ENCODE assay signal across 1 cellular context in the genomic region with DNA sequence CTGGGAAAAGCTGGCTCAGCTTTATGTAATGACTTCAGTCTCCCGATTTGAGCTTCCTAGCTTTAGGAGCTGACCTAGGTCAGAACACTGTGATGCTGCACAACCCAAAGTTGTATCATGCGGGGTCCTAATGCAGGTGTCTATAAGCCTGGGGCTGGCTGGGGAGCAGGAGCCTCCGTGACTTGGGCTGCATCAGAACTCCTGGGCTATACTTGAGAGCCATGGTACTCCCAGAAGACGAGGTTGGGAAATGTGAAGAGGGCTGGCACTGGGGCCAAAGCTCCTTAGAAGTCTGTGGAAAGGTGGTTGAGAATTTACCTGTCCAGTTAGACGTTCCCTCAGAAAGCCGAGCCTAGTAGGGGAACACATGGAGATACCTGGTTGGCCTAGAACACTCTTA.
TF ChIP-seq lines count a peak whose summit lies in the region.

No MANE protein-coding gene starts in this region.

TF ChIP-seq in HepG2, 621 proteins besides CTCF, POLR2A, EP300 and RAD21 (continued from another document):
- TF ChIP-seq, protein P1, sequence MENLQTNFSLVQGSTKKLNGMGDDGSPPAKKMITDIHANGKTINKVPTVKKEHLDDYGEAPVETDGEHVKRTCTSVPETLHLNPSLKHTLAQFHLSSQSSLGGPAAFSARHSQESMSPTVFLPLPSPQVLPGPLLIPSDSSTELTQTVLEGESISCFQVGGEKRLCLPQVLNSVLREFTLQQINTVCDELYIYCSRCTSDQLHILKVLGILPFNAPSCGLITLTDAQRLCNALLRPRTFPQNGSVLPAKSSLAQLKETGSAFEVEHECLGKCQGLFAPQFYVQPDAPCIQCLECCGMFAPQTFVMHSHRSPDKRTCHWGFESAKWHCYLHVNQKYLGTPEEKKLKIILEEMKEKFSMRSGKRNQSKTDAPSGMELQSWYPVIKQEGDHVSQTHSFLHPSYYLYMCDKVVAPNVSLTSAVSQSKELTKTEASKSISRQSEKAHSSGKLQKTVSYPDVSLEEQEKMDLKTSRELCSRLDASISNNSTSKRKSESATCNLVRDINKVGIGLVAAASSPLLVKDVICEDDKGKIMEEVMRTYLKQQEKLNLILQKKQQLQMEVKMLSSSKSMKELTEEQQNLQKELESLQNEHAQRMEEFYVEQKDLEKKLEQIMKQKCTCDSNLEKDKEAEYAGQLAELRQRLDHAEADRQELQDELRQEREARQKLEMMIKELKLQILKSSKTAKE (CRISPR knock-in tag; IDR thresholded peaks at IDR 0.05; ENCODE audit: borderline replicate concordance), result no peak
- TF ChIP-seq RCOR2 (CRISPR knock-in tag; IDR thresholded peaks at IDR 0.05), result no peak
- no peak for TF ChIP-seq ZSCAN30 (CRISPR knock-in tag; IDR thresholded peaks at IDR 0.05)
- TF ChIP-seq PRPF4 (IDR thresholded peaks at IDR 0.05; ENCODE audit: low read depth, low read length, poor library complexity, severe bottlenecking), result no peak
- no peak for TF ChIP-seq ZNF331 (CRISPR knock-in tag; IDR thresholded peaks at IDR 0.05)
